ENCODE assay signal across 13 cellular contexts in the genomic region with DNA sequence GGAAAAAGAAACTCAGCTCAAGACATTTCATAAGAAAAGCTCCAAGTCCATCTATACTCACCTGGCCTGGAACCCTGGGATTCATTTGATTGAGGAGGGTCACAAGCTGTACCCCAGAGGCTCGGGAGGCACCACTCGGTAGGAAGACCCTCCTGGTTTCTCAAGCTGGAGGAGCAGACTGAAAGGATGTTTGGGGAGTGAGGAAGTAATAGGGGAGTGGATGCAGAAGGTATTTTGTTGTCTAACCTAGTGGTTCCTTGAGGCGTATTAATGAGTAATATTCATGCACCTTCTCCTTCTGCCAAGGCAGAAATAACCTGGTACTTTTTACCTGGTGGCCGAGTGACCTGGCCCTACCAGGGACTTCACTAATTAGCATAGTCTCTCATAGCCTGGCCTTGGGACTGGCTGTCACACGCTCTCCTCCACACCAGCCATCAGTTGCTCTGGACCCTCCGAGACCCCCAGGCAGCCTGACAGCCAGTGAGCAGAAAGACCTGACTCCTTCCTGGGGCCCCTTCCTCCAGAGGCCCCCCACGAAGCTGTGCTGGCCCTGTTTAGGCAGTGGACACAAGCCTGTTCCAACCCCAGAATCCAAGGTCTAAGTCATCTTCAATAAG.
DNase-seq lines count a peak whose midpoint lies in the region; ATAC-seq lines count a peak whose summit lies in the region.
"Had no signal": no experiment of that assay in that cellular context is flagged by ENCODE, and none has a peak within 500 bp of the region (broad histone marks: within the 10 kb centered on the region; RNA-seq: fewer than 3 reads in every experiment).

No MANE protein-coding gene starts in this region.

- WGBS in thymus, result 80% methylated on average over 7 of the region's 7 CpGs

- no peaks in the 10 kb centered on the region for H3K27me3 Mint-ChIP-seq in activated CD8-positive, alpha-beta memory T cell treated with anti-CD3 and anti-CD28 coated beads, Interleukin-2, amount 10 ng/mL, durations not matched to agents 7 days and 5 days
- H3K27me3 Mint-ChIP-seq in T-helper 17 cell, result no peaks in the 10 kb centered on the region

- peak overlapping the region; percentile 98 for H3K27ac ChIP-seq in effector memory CD4-positive, alpha-beta T cell (ENCODE audit: insufficient read depth, low read length, poor library complexity, severe bottlenecking)
- peak overlapping the region; percentile 94 for H3K27ac ChIP-seq in thymus (ENCODE audit: low read depth)
- H3K27ac ChIP-seq: RWPE1 had no signal

- H3K36me3 Mint-ChIP-seq in activated CD8-positive, alpha-beta memory T cell treated with anti-CD3 and anti-CD28 coated beads, Interleukin-2, amount 10 ng/mL, durations not matched to agents 7 days and 5 days, result peaks cover 37% of the 10 kb centered on the region
- H3K36me3 Mint-ChIP-seq in T-helper 17 cell (ENCODE audit: low read depth), result peaks cover 4% of the 10 kb centered on the region

- peaks cover 100% of the 10 kb centered on the region for H3K4me1 Mint-ChIP-seq in activated CD8-positive, alpha-beta memory T cell treated with anti-CD3 and anti-CD28 coated beads, Interleukin-2, amount 10 ng/mL, durations not matched to agents 7 days and 5 days
- peaks cover 90% of the 10 kb centered on the region for H3K4me1 Mint-ChIP-seq in T-helper 17 cell

- no peaks in the 10 kb centered on the region for H3K36me3 ChIP-seq in effector memory CD4-positive, alpha-beta T cell (ENCODE audit: control insufficient read depth, insufficient read depth, low read length)
- no peaks in the 10 kb centered on the region for H3K36me3 ChIP-seq in thymus (ENCODE audit: control insufficient read depth, insufficient read depth)
- H3K36me3 ChIP-seq: pancreas had no signal

- no peaks in the 10 kb centered on the region for H3K9me3 Mint-ChIP-seq in activated CD8-positive, alpha-beta memory T cell treated with anti-CD3 and anti-CD28 coated beads, Interleukin-2, amount 10 ng/mL, durations not matched to agents 7 days and 5 days (ENCODE audit: low read depth)

- peak overlapping the region; percentile 76 for H3K4me3 Mint-ChIP-seq in activated CD8-positive, alpha-beta memory T cell treated with anti-CD3 and anti-CD28 coated beads, Interleukin-2, amount 10 ng/mL, durations not matched to agents 7 days and 5 days
- H3K4me3 Mint-ChIP-seq in T-helper 17 cell, result peak overlapping the region; percentile 94

- H3K9me3 ChIP-seq in T-helper 17 cell (ENCODE audit: control insufficient read depth, low read length, poor library complexity, severe bottlenecking), result no peaks in the 10 kb centered on the region
- H3K9me3 ChIP-seq in effector memory CD4-positive, alpha-beta T cell (ENCODE audit: control insufficient read depth, low read length), result no peaks in the 10 kb centered on the region
- H3K9me3 ChIP-seq in thymus (ENCODE audit: control insufficient read depth), result no peaks in the 10 kb centered on the region
- H3K9me3 ChIP-seq: pancreas, testis had no signal

- CTCF ChIA-PET in activated CD8-positive, alpha-beta memory T cell treated with anti-CD3 and anti-CD28 coated beads, Interleukin-2, amount 10 ng/mL, durations not matched to agents 7 days and 5 days (lab: Charles Lee), result interaction anchor here (0.7 to 9.0 kb wide), 8 partner anchors 22 to 165 kb away, joined by 3 to 50 read pairs (median 4); a partner anchor contains a TSS

- DNase-seq in activated CD8-positive, alpha-beta memory T cell treated with anti-CD3 and anti-CD28 coated beads, Interleukin-2, amount 10 ng/mL, durations not matched to agents 7 days and 5 days, result no peak
- no peak for DNase-seq in activated CD8-positive, alpha-beta memory T cell treated with anti-CD3 and anti-CD28 coated beads, Interleukin-2, amount 50 U/mL, for 48 hours
- no peak for DNase-seq in T-helper 17 cell
- no peak for DNase-seq in effector memory CD4-positive, alpha-beta T cell
- DNase-seq: GF-D8, pancreas, testis had no signal

- peak overlapping the region; percentile 90 for H3K27ac Mint-ChIP-seq in activated CD8-positive, alpha-beta memory T cell treated with anti-CD3 and anti-CD28 coated beads, Interleukin-2, amount 10 ng/mL, durations not matched to agents 7 days and 5 days
- H3K27ac Mint-ChIP-seq in T-helper 17 cell, result peak overlapping the region; percentile 100

- H3K4me3 ChIP-seq in effector memory CD4-positive, alpha-beta T cell (ENCODE audit: insufficient read depth, low read depth, low read length, poor library complexity, severe bottlenecking), result peak overlapping the region; percentile 27
- no peak overlapping the region for H3K4me3 ChIP-seq in thymus (ENCODE audit: low read length)
- H3K4me3 ChIP-seq: pancreas, testis had no signal

- H3K27me3 ChIP-seq in effector memory CD4-positive, alpha-beta T cell (replicated peaks; ENCODE audit: control insufficient read depth, insufficient read depth, low read length, poor library complexity, severe bottlenecking), result no peaks in the 10 kb centered on the region
- no peaks in the 10 kb centered on the region for H3K27me3 ChIP-seq in thymus (ENCODE audit: control insufficient read depth, insufficient read depth)
- H3K27me3 ChIP-seq: pancreas, testis had no signal

- peaks cover 89% of the 10 kb centered on the region for H3K4me1 ChIP-seq in effector memory CD4-positive, alpha-beta T cell (ENCODE audit: control insufficient read depth, insufficient read depth, low read length, poor library complexity, severe bottlenecking)
- H3K4me1 ChIP-seq in thymus (ENCODE audit: control insufficient read depth, insufficient read depth, low read length), result peaks cover 48% of the 10 kb centered on the region

- ATAC-seq in activated CD8-positive, alpha-beta memory T cell treated with anti-CD3 and anti-CD28 coated beads, Interleukin-2, amount 10 ng/mL, durations not matched to agents 7 days and 5 days, result no peak
- no peak for ATAC-seq in T-helper 17 cell
- no peak for ATAC-seq in GM21529 (IDR thresholded peaks at IDR 0.05; ENCODE audit: unreplicated experiment)
- ATAC-seq in GM19397 (IDR thresholded peaks at IDR 0.05; ENCODE audit: unreplicated experiment), result no peak
- ATAC-seq in GM19324 (IDR thresholded peaks at IDR 0.05; ENCODE audit: low FRiP score, unreplicated experiment), result no peak
- ATAC-seq: left lobe of liver had no signal
